7 cellular contexts compared by ENCODE assay signal in the genomic region with DNA sequence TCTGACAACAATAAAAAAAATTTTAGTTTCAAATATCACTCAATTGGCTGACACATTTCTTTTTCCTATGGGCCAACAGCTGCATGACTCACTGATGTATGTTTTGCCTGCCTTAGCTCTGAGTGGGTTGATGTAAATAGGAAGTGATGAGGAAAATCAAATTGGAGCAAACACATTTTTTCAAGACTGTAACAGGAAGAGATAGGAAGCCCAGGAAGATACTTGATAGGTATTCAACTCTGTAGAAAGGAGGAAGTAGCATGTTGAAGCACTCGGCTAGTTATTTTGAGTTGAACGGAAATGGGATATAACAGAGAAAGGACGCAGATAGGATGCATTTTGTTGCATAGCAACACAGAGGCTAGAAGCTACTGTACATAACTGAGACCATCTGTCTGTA.
A peak's percentile ranks its signal among the peaks of the same experiment; 100 is the strongest.
DNase-seq lines count a peak whose midpoint lies in the region; ATAC-seq and TF ChIP-seq lines count a peak whose summit lies in the region.

No MANE protein-coding gene starts in this region.

- H3K9me3 ChIP-seq in GM23248 (ENCODE audit: low read depth) (no peaks in the 10 kb centered on the region), trophoblast cell (ENCODE audit: insufficient read depth, low read depth, low read length) (no peaks in the 10 kb centered on the region)

- H2BK12ac ChIP-seq in trophoblast cell (ENCODE audit: low read length): no peak overlapping the region

- H3K79me2 ChIP-seq in GM23248 (ENCODE audit: insufficient read depth) (no peaks in the 10 kb centered on the region), trophoblast cell (ENCODE audit: control insufficient read depth, insufficient read depth, low read length, poor library complexity) (no peaks in the 10 kb centered on the region)

- H3K36me3 ChIP-seq in GM23248 (ENCODE audit: low read depth) (no peaks in the 10 kb centered on the region), trophoblast cell (ENCODE audit: control insufficient read depth in 1 of 2, insufficient read depth in 2 of 2, low read length in 2 of 2) (no peaks in the 10 kb centered on the region)

- H3K9me2 ChIP-seq in GM23248 (ENCODE audit: insufficient read depth): no peaks in the 10 kb centered on the region

- in situ Hi-C loops in GM23248 (cut with MboI): no loop called here

- H4K20me1 ChIP-seq in GM23248 (ENCODE audit: insufficient read depth): no peaks in the 10 kb centered on the region

- peak; percentile 89 for DNase-seq in GM23248
- peak; percentile 20 for DNase-seq in NCI-H460 (ENCODE audit: extremely low read depth, low read depth)
- DNase-seq in dedifferentiated amniotic fluid mesenchymal stem cell (ENCODE audit: extremely low spot score): peak; percentile 85
- DNase-seq in trophoblast cell: peak; percentile 14 to 64
- no peak for DNase-seq in lower leg skin (ENCODE audit: low spot score in 2 of 2)

- WGBS in GM23248 (ENCODE audit: low coverage in 1 of 2, low lambda C conversion rate in 2 of 2, missing lambda C conversion rate in 2 of 2), 2 experiments: 2 to 3% methylated on average over 3 of the region's 3 CpGs
- no CpG with 5 or more reads among the region's 3 CpGs for WGBS in trophoblast cell (ENCODE audit: extremely low coverage, insufficient coverage, insufficient read length)
- 36% methylated on average over 3 of the region's 3 CpGs for WGBS in lower leg skin, 2 donors

- H4K12ac ChIP-seq in trophoblast cell (ENCODE audit: low read depth, low read length): no peak overlapping the region

- intact Hi-C loops in lower leg skin (cut with DNase I; ENCODE audit: low total_unique reads): no loop called here

- peak overlapping the region; percentile 61 for H3K4me2 ChIP-seq in GM23248 (ENCODE audit: unreplicated experiment)
- H3K4me2 ChIP-seq in trophoblast cell (ENCODE audit: low read length): no peak overlapping the region

- no peak overlapping the region for H2AK5ac ChIP-seq in trophoblast cell (ENCODE audit: low read length)

- H3K4ac ChIP-seq in trophoblast cell (ENCODE audit: low read depth, low read length): no peak overlapping the region

- H3K4me3 ChIP-seq in GM23248: peak overlapping the region; percentile 29
- H3K4me3 ChIP-seq in trophoblast cell (ENCODE audit: low read depth, low read length): no peak overlapping the region
- no peak overlapping the region for H3K4me3 ChIP-seq in lower leg skin (ENCODE audit: low read depth, poor library complexity, severe bottlenecking)

- no peak overlapping the region for H4K91ac ChIP-seq in trophoblast cell (ENCODE audit: low read depth, low read length)

- H2BK5ac ChIP-seq in trophoblast cell (ENCODE audit: low read depth, low read length, poor library complexity): no peak overlapping the region

- peaks cover 41% of the 10 kb centered on the region for H3F3A ChIP-seq in GM23248 (ENCODE audit: insufficient read depth)

- H3K14ac ChIP-seq in trophoblast cell (ENCODE audit: low read length): no peak overlapping the region

- peak overlapping the region; percentile 45 for H2AFZ ChIP-seq in GM23248
- no peak overlapping the region for H2AFZ ChIP-seq in trophoblast cell (ENCODE audit: insufficient read depth, low read length, poor library complexity)

- H3K79me1 ChIP-seq in trophoblast cell (ENCODE audit: low read length): no peaks in the 10 kb centered on the region

- H4K8ac ChIP-seq in trophoblast cell (ENCODE audit: low read depth, low read length): no peak overlapping the region

- no peak for TF ChIP-seq CTCF in lower leg skin (IDR thresholded peaks at IDR 0.05)

- H3K27ac ChIP-seq in GM23248: peak overlapping the region; percentile 63
- H3K27ac ChIP-seq in trophoblast cell (ENCODE audit: low read depth, low read length): no peak overlapping the region

- ATAC-seq in HG03139 (IDR thresholded peaks at IDR 0.05; ENCODE audit: unreplicated experiment): no peak
- ATAC-seq in GM19397 (IDR thresholded peaks at IDR 0.05; ENCODE audit: unreplicated experiment): no peak

- H3K9ac ChIP-seq in GM23248: peak overlapping the region; percentile 41
- no peak overlapping the region for H3K9ac ChIP-seq in trophoblast cell (ENCODE audit: low read length)

- H3K4me1 ChIP-seq in GM23248 (ENCODE audit: insufficient read depth) (peaks cover 46% of the 10 kb centered on the region), trophoblast cell (ENCODE audit: control insufficient read depth in 1 of 2, insufficient read depth in 2 of 2, low read length in 2 of 2) (no peaks in the 10 kb centered on the region)

- H3K18ac ChIP-seq in trophoblast cell (ENCODE audit: low read length): no peak overlapping the region

- no peak overlapping the region for H3K23ac ChIP-seq in trophoblast cell (ENCODE audit: low read length)

- no peak overlapping the region for H2BK120ac ChIP-seq in trophoblast cell (ENCODE audit: insufficient read depth, low read length, poor library complexity)

- TF ChIP-seq POLR2A in lower leg skin (IDR thresholded peaks at IDR 0.05): no peak

- H3K27me3 ChIP-seq in GM23248 (replicated peaks; ENCODE audit: insufficient read depth): no peaks in the 10 kb centered on the region
- no peaks in the 10 kb centered on the region for H3K27me3 ChIP-seq in trophoblast cell (ENCODE audit: insufficient read depth, low read length)

Comparison
In these comparisons a context has a peak if more than half of its experiments do, and no peak if none do; other contexts are left out.
1. DNase-seq: peak in GM23248 (single experiment), NCI-H460 (single experiment), dedifferentiated amniotic fluid mesenchymal stem cell (single experiment) and trophoblast cell (2 of 2); none in lower leg skin (0 of 2).